ENCODE assay signal across 10 cellular contexts in the genomic region with DNA sequence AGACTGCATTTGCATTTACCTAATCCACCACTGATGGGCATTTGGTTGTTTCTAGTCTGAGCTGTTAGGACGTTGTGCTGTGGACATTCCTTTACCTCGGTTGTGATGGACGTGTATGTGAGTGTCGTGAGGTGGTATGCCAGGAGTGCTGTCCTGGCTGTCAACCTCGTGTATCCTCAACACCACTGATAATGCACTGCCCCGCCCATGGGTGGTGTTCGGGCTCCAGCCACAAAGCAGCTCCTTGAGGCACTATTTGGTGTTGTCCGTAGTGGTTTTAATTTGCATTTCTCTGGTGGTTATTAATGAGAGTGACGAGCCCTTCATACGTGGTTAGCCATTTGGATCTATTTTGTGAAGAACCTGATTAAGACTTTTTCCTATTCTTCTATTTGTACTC.
DNase-seq lines count a peak whose midpoint lies in the region; ATAC-seq lines count a peak whose summit lies in the region.
"Had no signal": no experiment of that assay in that cellular context is flagged by ENCODE, and none has a peak within 500 bp of the region (broad histone marks: within the 10 kb centered on the region; RNA-seq: fewer than 3 reads in every experiment).

No MANE protein-coding gene starts in this region.

- peak; percentile 73 for ATAC-seq in GM18498 (IDR thresholded peaks at IDR 0.05; ENCODE audit: unreplicated experiment)
- peak; percentile 56 for ATAC-seq in GM21367 (IDR thresholded peaks at IDR 0.05; ENCODE audit: unreplicated experiment)
- peak; percentile 66 for ATAC-seq in HG03280 (IDR thresholded peaks at IDR 0.05; ENCODE audit: unreplicated experiment)

- DNase-seq in germinal center (ENCODE audit: low spot score) (peak; percentile 69), DMS79 (lab: John Stamatoyannopoulos, UW) (no peak), HPDE6-E6E7 (ENCODE audit: extremely low spot score) (no peak), AML-193 (lab: John Stamatoyannopoulos, UW) (no peak), iPS-NIHi7 (ENCODE audit: extremely low spot score) (no peak)
- DNase-seq: activated CD4-positive, alpha-beta T cell treated with anti-CD3 and anti-CD28 coated beads, Interleukin-2, amount 10 ng/mL, durations not matched to agents 7 days and 5 days; central memory CD4-positive, alpha-beta T cell had no signal
